In the genomic region with DNA sequence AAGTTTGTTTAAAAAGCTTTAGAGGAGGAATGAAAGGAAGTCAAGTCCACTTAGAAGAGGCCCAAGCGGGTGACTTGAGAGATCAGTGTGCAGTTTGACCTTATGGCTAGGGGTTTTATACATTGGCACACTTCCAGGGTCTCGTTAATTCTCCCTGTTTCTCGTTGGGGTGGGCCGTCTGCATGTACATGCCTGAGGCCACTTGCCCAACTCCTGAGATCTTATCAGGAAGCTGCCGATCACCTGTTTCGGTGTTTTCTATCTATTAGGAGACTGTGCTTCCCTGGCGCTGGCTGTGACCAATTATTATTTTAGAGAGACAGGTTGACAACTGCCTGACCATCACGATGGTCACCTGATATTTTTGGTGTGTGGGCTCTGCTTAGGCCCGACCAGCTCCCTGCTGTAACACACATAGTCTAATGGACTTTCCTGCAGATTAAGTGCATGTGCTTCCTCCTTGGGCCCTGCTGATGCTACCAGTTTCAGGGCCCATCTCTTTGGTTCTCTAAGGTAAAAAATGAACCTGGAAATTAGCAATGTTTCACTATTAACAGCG, we compare ENCODE assay signal across 10 cellular contexts. TPM values are rescaled to one million over a fixed set of nuclear protein-coding genes. Genes with fewer than 3 reads are reported as not detected.
DNase-seq lines count a peak whose midpoint lies in the region; ATAC-seq and TF ChIP-seq lines count a peak whose summit lies in the region.
"Had no signal": no experiment of that assay in that cellular context is flagged by ENCODE, and none has a peak within 500 bp of the region (broad histone marks: within the 10 kb centered on the region; RNA-seq: fewer than 3 reads in every experiment).

No MANE protein-coding gene starts in this region.

- no peak overlapping the region for H2BK15ac ChIP-seq in IMR-90 (ENCODE audit: low read depth, low read length)

- H3K4me3 ChIP-seq in IMR-90 (ENCODE audit: insufficient read depth, low read depth, low read length) (no peak overlapping the region), vagina (no peak overlapping the region), MG63 (no peak overlapping the region)

- no peak overlapping the region for H3K4me2 ChIP-seq in IMR-90 (ENCODE audit: low read depth, low read length)

- no peaks in the 10 kb centered on the region for H3K36me3 Mint-ChIP-seq in Calu3 (ENCODE audit: insufficient read depth, unreplicated experiment)
- H3K36me3 Mint-ChIP-seq in dendritic cell treated with granulocyte-macrophage colony-stimulating factor and Interleukin-4, amounts not matched to agents 40 ng/mL and 50 ng/mL, for 4 days (ENCODE audit: low read depth) = no peaks in the 10 kb centered on the region
- no peaks in the 10 kb centered on the region for H3K36me3 Mint-ChIP-seq in activated T-helper 1 cell treated with anti-CD3 and anti-CD28 coated beads, Interleukin-12 subunit alpha, Interleukin-12 subunit beta, Interleukin-2, Interleukin-4 antibody, amounts not matched to agents 30 ng/mL and 10 ng/mL and 1 ng/mL, durations not matched to agents 14 hours and 24 hours and 36 hours (ENCODE audit: low read depth)

- ATAC-seq in GM21528 (IDR thresholded peaks at IDR 0.05; ENCODE audit: low FRiP score, unreplicated experiment) = peak; percentile 50
- ATAC-seq in IMR-90 (ENCODE audit: low read depth) = no peak

- H3K27ac ChIP-seq in IMR-90 (ENCODE audit: insufficient read depth, low read length) (no peak overlapping the region), vagina (no peak overlapping the region)

- H3K4ac ChIP-seq in IMR-90 (ENCODE audit: low read depth, low read length) = no peak overlapping the region

- H2AK5ac ChIP-seq in IMR-90 (ENCODE audit: low read depth, low read length) = no peak overlapping the region

- H2BK120ac ChIP-seq in IMR-90 (ENCODE audit: low read depth, low read length) = no peak overlapping the region

- 0 out of 2 replicates have a peak overlapping the region, but pooled peaks have one; percentile 8 for H3K18ac ChIP-seq in IMR-90 (ENCODE audit: low read depth, low read length)

- no peaks in the 10 kb centered on the region for H3K36me3 ChIP-seq in IMR-90 (ENCODE audit: control insufficient read depth, insufficient read depth, low read length)
- no peaks in the 10 kb centered on the region for H3K36me3 ChIP-seq in vagina
- H3K36me3 ChIP-seq in MG63 = no peaks in the 10 kb centered on the region

- no peak overlapping the region for H4K8ac ChIP-seq in IMR-90 (ENCODE audit: low read depth in 2 of 2, low read length in 2 of 2)

- H4K91ac ChIP-seq in IMR-90 (ENCODE audit: insufficient read depth, low read depth, low read length) = no peak overlapping the region

- no peaks in the 10 kb centered on the region for H3K27me3 Mint-ChIP-seq in Calu3 (ENCODE audit: unreplicated experiment)
- no peaks in the 10 kb centered on the region for H3K27me3 Mint-ChIP-seq in dendritic cell treated with granulocyte-macrophage colony-stimulating factor and Interleukin-4, amounts not matched to agents 40 ng/mL and 50 ng/mL, for 4 days
- H3K27me3 Mint-ChIP-seq in activated T-helper 1 cell treated with anti-CD3 and anti-CD28 coated beads, Interleukin-12 subunit alpha, Interleukin-12 subunit beta, Interleukin-2, Interleukin-4 antibody, amounts not matched to agents 30 ng/mL and 10 ng/mL and 1 ng/mL, durations not matched to agents 14 hours and 24 hours and 36 hours (ENCODE audit: insufficient read depth) = no peaks in the 10 kb centered on the region

- intact Hi-C loops in Calu3 (cut with micrococcal nuclease; ENCODE audit: unreplicated experiment) (no loop called here), IMR-90 (cut with micrococcal nuclease) (no loop called here), vagina (cut with DNase I) (no loop called here)
- intact Hi-C loops in dendritic cell treated with granulocyte-macrophage colony-stimulating factor and Interleukin-4, amounts not matched to agents 40 ng/mL and 50 ng/mL, for 4 days (cut with micrococcal nuclease) = no loop called here
- intact Hi-C loops in activated T-helper 1 cell treated with anti-CD3 and anti-CD28 coated beads, Interleukin-12 subunit alpha, Interleukin-12 subunit beta, Interleukin-2, Interleukin-4 antibody, amounts not matched to agents 30 ng/mL and 10 ng/mL and 1 ng/mL, durations not matched to agents 14 hours and 24 hours and 36 hours (cut with micrococcal nuclease) = no loop called here

- H4K20me1 ChIP-seq in IMR-90 (ENCODE audit: insufficient read depth, low read length) = no peaks in the 10 kb centered on the region

- 93% methylated on average over 3 of the region's 10 CpGs; no CpG with 5 or more reads in 1 of the 2 experiments for WGBS in IMR-90 (ENCODE audit: extremely low coverage in 2 of 2, insufficient read length in 1 of 2), 2 experiments

- H2AFZ ChIP-seq in IMR-90 (replicated peaks; ENCODE audit: low read length, poor library complexity) = no peak overlapping the region

- no peak overlapping the region for H3K56ac ChIP-seq in IMR-90 (ENCODE audit: extremely low read depth, insufficient read depth, low read length)

- TF ChIP-seq RAD21 in IMR-90 (IDR thresholded peaks at IDR 0.05; ENCODE audit: low read length) = no peak

- H4K5ac ChIP-seq in IMR-90 (ENCODE audit: low read depth, low read length) = no peak overlapping the region

- H2BK5ac ChIP-seq in IMR-90 (ENCODE audit: low read depth, low read length, poor library complexity, severe bottlenecking) = peak overlapping the region; percentile 17

- H2BK20ac ChIP-seq in IMR-90 (ENCODE audit: low read depth, low read length) = no peak overlapping the region

- no peak overlapping the region for H3K9ac ChIP-seq in IMR-90 (ENCODE audit: low read depth, low read length)

- TF ChIP-seq POLR2A in IMR-90 (IDR thresholded peaks at IDR 0.05; ENCODE audit: low read depth, low read length) = no peak
- no peak for TF ChIP-seq POLR2A in vagina (IDR thresholded peaks at IDR 0.05)

- TF ChIP-seq CTCF in Calu3 (IDR thresholded peaks at IDR 0.05; ENCODE audit: unreplicated experiment) = no peak
- TF ChIP-seq CTCF in IMR-90 (conservative IDR thresholded peaks at IDR 0.05; ENCODE audit: low read depth, low read length) = no peak
- TF ChIP-seq CTCF in vagina (IDR thresholded peaks at IDR 0.05) = no peak

- H3K9me3 ChIP-seq in IMR-90 (ENCODE audit: control insufficient read depth, insufficient read depth, low read length) (peaks cover 5% of the 10 kb centered on the region; the same call in 1 of the 2 replicates), vagina (no peaks in the 10 kb centered on the region), MG63 (no peaks in the 10 kb centered on the region)

- H3K9me1 ChIP-seq in IMR-90 (ENCODE audit: insufficient read depth, low read length) = no peaks in the 10 kb centered on the region

- H3K79me1 ChIP-seq in IMR-90 (ENCODE audit: low read depth in 1 of 2, low read length in 2 of 2) = no peaks in the 10 kb centered on the region

- no peak overlapping the region for H3K23ac ChIP-seq in IMR-90 (ENCODE audit: low read depth, low read length)

- CTCF ChIA-PET in Calu3 (lab: Charles Lee) = interaction anchor here (0.6 kb wide), 1 partner anchor 209 kb away, joined by 4 read pairs; no protein-coding TSS in a partner anchor
- CTCF ChIA-PET in IMR-90 (lab: Yijun Ruan, JAX) = interaction anchor here (1.1 kb wide), 1 partner anchor 12 kb away, joined by 3 read pairs; no protein-coding TSS in a partner anchor

- BruUV-seq in Calu3 (replicated peaks; lab: Mats Ljungman, UMichigan) (no TSS peak), IMR-90 (replicated peaks; lab: Mats Ljungman, UMichigan) (no TSS peak)

- in situ Hi-C loops in IMR-90 (cut with MboI; ENCODE audit: low sequenced_read_pairs) = no loop called here

- dilution Hi-C loops in IMR-90 (cut with HindIII; ENCODE audit: low sequenced_read_pairs, unreplicated experiment) = no loop called here

- no peak overlapping the region for H2AK9ac ChIP-seq in IMR-90 (replicated peaks; ENCODE audit: low read depth, low read length, poor library complexity)

- H3K4me3 Mint-ChIP-seq in Calu3 (ENCODE audit: low read depth, unreplicated experiment) = no peak overlapping the region
- H3K4me3 Mint-ChIP-seq in dendritic cell treated with granulocyte-macrophage colony-stimulating factor and Interleukin-4, amounts not matched to agents 40 ng/mL and 50 ng/mL, for 4 days = no peak overlapping the region
- H3K4me3 Mint-ChIP-seq in activated T-helper 1 cell treated with anti-CD3 and anti-CD28 coated beads, Interleukin-12 subunit alpha, Interleukin-12 subunit beta, Interleukin-2, Interleukin-4 antibody, amounts not matched to agents 30 ng/mL and 10 ng/mL and 1 ng/mL, durations not matched to agents 14 hours and 24 hours and 36 hours = no peak overlapping the region

- 0 out of 2 replicates have a peak overlapping the region, but pooled peaks have one; percentile 28 for H3K14ac ChIP-seq in IMR-90 (replicated peaks; ENCODE audit: low read depth, low read length)

- POLR2A ChIA-PET in IMR-90 (lab: Charles Lee; ENCODE audit: unreplicated experiment) = interaction anchor here (0.6 kb wide), 1 partner anchor 50 kb away, joined by 7 read pairs; no protein-coding TSS in a partner anchor

- no peaks in the 10 kb centered on the region for H3K4me1 ChIP-seq in IMR-90 (ENCODE audit: control insufficient read depth, insufficient read depth, low read length)
- H3K4me1 ChIP-seq in vagina = no peaks in the 10 kb centered on the region

- H3K9me3 Mint-ChIP-seq in Calu3 (ENCODE audit: low read depth, unreplicated experiment) = no peaks in the 10 kb centered on the region
- peaks cover 16% of the 10 kb centered on the region for H3K9me3 Mint-ChIP-seq in dendritic cell treated with granulocyte-macrophage colony-stimulating factor and Interleukin-4, amounts not matched to agents 40 ng/mL and 50 ng/mL, for 4 days
- H3K9me3 Mint-ChIP-seq in activated T-helper 1 cell treated with anti-CD3 and anti-CD28 coated beads, Interleukin-12 subunit alpha, Interleukin-12 subunit beta, Interleukin-2, Interleukin-4 antibody, amounts not matched to agents 30 ng/mL and 10 ng/mL and 1 ng/mL, durations not matched to agents 14 hours and 24 hours and 36 hours = peaks cover 3% of the 10 kb centered on the region

- peak; percentile 6 for DNase-seq in Calu3
- no peak for DNase-seq in IMR-90
- no peak for DNase-seq in vagina (ENCODE audit: extremely low spot score in 2 of 2)
- DNase-seq in MG63 = no peak
- no peak for DNase-seq in HuH-7.5 (ENCODE audit: low spot score)
- no peak for DNase-seq in activated T-helper 1 cell treated with anti-CD3 and anti-CD28 coated beads, Interleukin-12 subunit alpha, Interleukin-12 subunit beta, Interleukin-2, Interleukin-4 antibody, amounts not matched to agents 30 ng/mL and 10 ng/mL and 1 ng/mL, durations not matched to agents 14 hours and 24 hours and 36 hours (ENCODE audit: low spot score)
- DNase-seq: DND-41, NCI-H187 had no signal

- H3K4me1 Mint-ChIP-seq in Calu3 (ENCODE audit: low read depth, unreplicated experiment) = peaks cover 11% of the 10 kb centered on the region
- H3K4me1 Mint-ChIP-seq in dendritic cell treated with granulocyte-macrophage colony-stimulating factor and Interleukin-4, amounts not matched to agents 40 ng/mL and 50 ng/mL, for 4 days (ENCODE audit: low read depth) = peaks cover 13% of the 10 kb centered on the region
- H3K4me1 Mint-ChIP-seq in activated T-helper 1 cell treated with anti-CD3 and anti-CD28 coated beads, Interleukin-12 subunit alpha, Interleukin-12 subunit beta, Interleukin-2, Interleukin-4 antibody, amounts not matched to agents 30 ng/mL and 10 ng/mL and 1 ng/mL, durations not matched to agents 14 hours and 24 hours and 36 hours (ENCODE audit: low read depth) = peaks cover 4% of the 10 kb centered on the region

- H3K27me3 ChIP-seq in IMR-90 (ENCODE audit: control insufficient read depth, insufficient read depth, low read length) (peaks cover 2% of the 10 kb centered on the region; the same call in 1 of the 2 replicates), vagina (no peaks in the 10 kb centered on the region), MG63 (no peaks in the 10 kb centered on the region; the same call in 1 of the 2 replicates)

- H3K27ac Mint-ChIP-seq in Calu3 (ENCODE audit: unreplicated experiment) = no peak overlapping the region
- H3K27ac Mint-ChIP-seq in dendritic cell treated with granulocyte-macrophage colony-stimulating factor and Interleukin-4, amounts not matched to agents 40 ng/mL and 50 ng/mL, for 4 days = peak overlapping the region; percentile 20
- H3K27ac Mint-ChIP-seq in activated T-helper 1 cell treated with anti-CD3 and anti-CD28 coated beads, Interleukin-12 subunit alpha, Interleukin-12 subunit beta, Interleukin-2, Interleukin-4 antibody, amounts not matched to agents 30 ng/mL and 10 ng/mL and 1 ng/mL, durations not matched to agents 14 hours and 24 hours and 36 hours = no peak overlapping the region

RNA-seq across cellular contexts. Expression of a gene that starts 31.0 kb away (rescaled TPM):
- total RNA-seq in Calu3 (2022) (67.9 and 88.1 TPM in 2 replicates), IMR-90 (2012; rRNA removed) (48.9 and 72.5 TPM in 2 replicates), vagina (38.8 TPM)
- polyA plus RNA-seq in IMR-90 (2012; rRNA removed) = 14.5 and 17.1 TPM in 2 replicates
- polyA plus RNA-seq in IMR-90 (2012; cell fraction: cytosol; rRNA removed) = 3.5 and 5.5 TPM in 2 replicates
- 4.4 and 9.3 TPM in 2 replicates for polyA plus RNA-seq in IMR-90 (2012; cell fraction: nucleus; rRNA removed; ENCODE audit: low replicate concordance)
- 55.0 and 63.8 TPM in 2 replicates for total RNA-seq in MG63 (2014; rRNA removed; shearing (Covaris generic); ENCODE audit: low replicate concordance)
- total RNA-seq in activated T-helper 1 cell treated with anti-CD3 and anti-CD28 coated beads, Interleukin-12 subunit alpha, Interleukin-12 subunit beta, Interleukin-2, Interleukin-4 antibody, amounts not matched to agents 30 ng/mL and 10 ng/mL and 1 ng/mL, durations not matched to agents 14 hours and 24 hours and 36 hours = 123 and 128 TPM in 2 replicates
